8 cellular contexts compared by ENCODE assay signal in the genomic region with DNA sequence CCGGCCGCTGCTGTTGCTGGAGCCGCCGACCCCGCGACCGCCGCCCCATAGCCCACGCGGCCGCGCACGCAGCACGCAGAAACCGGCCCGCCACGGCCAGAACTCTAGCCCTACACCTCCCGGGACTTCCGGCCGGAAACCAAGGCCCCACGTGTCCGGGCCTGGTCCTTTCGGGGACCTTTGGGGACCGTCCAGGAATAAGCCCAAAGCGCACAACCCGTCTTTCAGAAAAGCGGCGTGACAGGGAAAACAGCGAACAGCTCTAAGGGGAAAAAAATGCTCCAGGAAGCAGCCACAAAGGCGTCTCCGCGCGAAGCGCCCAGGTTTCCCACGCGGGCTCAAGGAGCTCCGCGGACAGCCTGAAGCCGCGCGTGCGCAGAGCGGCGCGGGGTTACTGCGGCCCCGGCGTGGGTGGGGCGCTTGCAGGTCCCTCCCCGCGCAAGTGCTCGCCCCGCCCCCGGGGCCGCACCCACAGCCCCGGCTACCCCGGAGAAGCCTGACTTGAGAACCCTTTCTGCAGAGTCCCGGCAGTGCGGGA. TPM values are rescaled to one million over a fixed set of nuclear protein-coding genes. Genes with fewer than 3 reads are reported as not detected.
A peak's percentile ranks its signal among the peaks of the same experiment; 100 is the strongest.
DNase-seq lines count a peak whose midpoint lies in the region; ATAC-seq, FAIRE-seq and TF ChIP-seq lines count a peak whose summit lies in the region.

A gene (minus strand): TSS at position 114 of the 538 bp plus-strand sequence. CDS start 65 bp downstream, at position 49.
A gene with protein sequence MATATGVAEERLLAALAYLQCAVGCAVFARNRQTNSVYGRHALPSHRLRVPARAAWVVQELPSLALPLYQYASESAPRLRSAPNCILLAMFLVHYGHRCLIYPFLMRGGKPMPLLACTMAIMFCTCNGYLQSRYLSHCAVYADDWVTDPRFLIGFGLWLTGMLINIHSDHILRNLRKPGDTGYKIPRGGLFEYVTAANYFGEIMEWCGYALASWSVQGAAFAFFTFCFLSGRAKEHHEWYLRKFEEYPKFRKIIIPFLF (plus strand): TSS at position 510 of the 538 bp plus-strand sequence. CDS start 137 bp downstream, outside the sequence.

- POLR2A ChIA-PET in AG04450 (lab: Yijun Ruan, JAX) = interaction anchor here (0.6 to 2.1 kb wide), 8 partner anchors 71 to 117 kb away, joined by 3 to 18 read pairs (median 3); a partner anchor contains a TSS

- H3K36me3 ChIP-seq in WERI-Rb-1 (peaks cover 42% of the 10 kb centered on the region), breast epithelium (no peaks in the 10 kb centered on the region), small intestine (ENCODE audit: control insufficient read depth in 2 of 2, insufficient read depth in 2 of 2, low read length in 2 of 2) (peaks cover 0 to 2% of the 10 kb centered on the region in 2 donors)

- H3K4me1 ChIP-seq in breast epithelium (no peaks in the 10 kb centered on the region), small intestine (ENCODE audit: control insufficient read depth in 2 of 2, insufficient read depth in 1 of 2, low read depth in 1 of 2, low read length in 1 of 2) (peaks cover 2 to 4% of the 10 kb centered on the region in 2 donors)

- H3K27me3 ChIP-seq in AG04450 (ENCODE audit: control insufficient read depth, insufficient read depth, low read length) (no peaks in the 10 kb centered on the region), WERI-Rb-1 (ENCODE audit: insufficient read depth, low read depth, severe bottlenecking) (no peaks in the 10 kb centered on the region), breast epithelium (no peaks in the 10 kb centered on the region), small intestine (ENCODE audit: control insufficient read depth in 2 of 2, insufficient read depth in 2 of 2, low read length in 2 of 2) (no peaks in the 10 kb centered on the region)

- CTCF ChIA-PET in AG04450 (lab: Charles Lee) = interaction anchor here (1.0 to 2.9 kb wide), 3 partner anchors 96 to 112 kb away, joined by 3 to 35 read pairs (median 3); no protein-coding TSS in a partner anchor

- H3K27ac ChIP-seq in AG04450 (ENCODE audit: low read depth, low read length) (peak within 1 kb of the TSS; percentile 95), WERI-Rb-1 (peak within 1 kb of the TSS; percentile 100), breast epithelium (peak within 1 kb of the TSS; percentile 94 to 96), small intestine (ENCODE audit: low read depth in 1 of 2, low read length in 1 of 2) (peak within 1 kb of the TSS; percentile 71 to 98)

- H3K4me3 ChIP-seq in AG04450 (ENCODE audit: low read depth, low read length) (peak within 1 kb of the TSS; percentile 91), WERI-Rb-1 (ENCODE audit: low read depth, low read length) (peak within 1 kb of the TSS; percentile 93), breast epithelium (peak within 1 kb of the TSS; percentile 76 to 91 (median 88)), small intestine (ENCODE audit: low read depth in 1 of 2, low read length in 2 of 2) (peak within 1 kb of the TSS; percentile 91 to 97)

- TF ChIP-seq CTCF in AG04450 (IDR thresholded peaks at IDR 0.05; ENCODE audit: low read depth, low read length) (no peak), WERI-Rb-1 (IDR thresholded peaks at IDR 0.05; ENCODE audit: low read depth, low read length) (no peak), breast epithelium (IDR thresholded peaks at IDR 0.05) (no peak)

- no peaks in the 10 kb centered on the region for H3K9me3 ChIP-seq in AG04450 (ENCODE audit: control insufficient read depth, insufficient read depth, low read length)
- no peaks in the 10 kb centered on the region for H3K9me3 ChIP-seq in WERI-Rb-1 (ENCODE audit: severe bottlenecking)
- no peaks in the 10 kb centered on the region for H3K9me3 ChIP-seq in breast epithelium
- H3K9me3 ChIP-seq in small intestine (ENCODE audit: control insufficient read depth, low read depth) = no peaks in the 10 kb centered on the region

- peak; percentile 24 for TF ChIP-seq POLR2A in breast epithelium (IDR thresholded peaks at IDR 0.05)

- WGBS in small intestine, 3 donors = 0% methylated on average over 52 to 59 of the region's 59 CpGs

- ATAC-seq in GM18909 (IDR thresholded peaks at IDR 0.05; ENCODE audit: poor library complexity, unreplicated experiment) (peak; percentile 92), HG03159 (IDR thresholded peaks at IDR 0.05; ENCODE audit: unreplicated experiment) (peak; percentile 85)

- FAIRE-seq in small intestine (lab: Jason Lieb, UNC) = no peak

- intact Hi-C loops in breast epithelium (cut with DNase I; ENCODE audit: low total_unique reads) = loop anchor here (10.0 kb wide), 1 partner anchor 72 kb away; no protein-coding TSS in a partner anchor

- DNase-seq in AG04450 (ENCODE audit: low read depth, low spot score) = peak; percentile 76
- DNase-seq in NCI-H2227 (lab: John Stamatoyannopoulos, UW; ENCODE audit: unreplicated experiment) = peak; percentile 98
- peak; percentile 94 for DNase-seq in WERI-Rb-1
- DNase-seq in breast epithelium (ENCODE audit: low spot score in 2 of 2) = peak; percentile 81 to 87
- peak; percentile 98 for DNase-seq in iPS-NIHi7 (ENCODE audit: extremely low spot score)
- DNase-seq in small intestine = peak; percentile 94

RNA-seq across cellular contexts. Expression of the first gene that starts in this region (rescaled TPM):
- 41.5 and 42.0 TPM in 2 replicates for polyA plus RNA-seq in AG04450 (2011; rRNA removed)
- 30.2 and 32.1 TPM in 2 replicates for polyA minus RNA-seq in AG04450 (2011; rRNA and poly(A)+ RNA removed)
- 10 to 100 TPM; 36.8 to 58.7 (median 55.6) TPM for total RNA-seq in breast epithelium
- polyA plus RNA-seq in small intestine = 10 to 100 TPM; 36.5 to 45.7 (median 41.9) TPM

RNA-seq across cellular contexts. Expression of the second gene that starts in this region (rescaled TPM):
- polyA plus RNA-seq in AG04450 (2011; rRNA removed) (19.7 and 20.7 TPM in 2 replicates), small intestine (10 to 100 TPM in 2 of 3 donors, 1 to 10 TPM in 1; 9.2 to 16.6 (median 14.5) TPM)
- polyA minus RNA-seq in AG04450 (2011; rRNA and poly(A)+ RNA removed) = 7.3 and 9.8 TPM in 2 replicates
- 10 to 100 TPM in 1 of 3 donors, 1 to 10 TPM in 2; 3.6 to 10.6 (median 7.0) TPM for total RNA-seq in breast epithelium

Comparison
In these comparisons a context has a peak if more than half of its experiments do, and no peak if none do; other contexts are left out.
1. Peak in every context shown above with its lines: DNase-seq, ATAC-seq, H3K4me3 ChIP-seq and H3K27ac ChIP-seq.